ENCODE assay signal across 17 cellular contexts in genomic region chr18:54742120-54742519, GRCh38.
A peak's percentile ranks its signal among the peaks of the same experiment; 100 is the strongest.
DNase-seq lines count a peak whose midpoint lies in the region; ATAC-seq and TF ChIP-seq lines count a peak whose summit lies in the region.
"Had no signal": no experiment of that assay in that cellular context is flagged by ENCODE, and none has a peak within 500 bp of the region (broad histone marks: within the 10 kb centered on the region; RNA-seq: fewer than 3 reads in every experiment).

No MANE protein-coding gene starts in this region.

- WGBS in mammary epithelial cell (ENCODE audit: low coverage, missing lambda C conversion rate) = 91% methylated on average over 4 of the region's 4 CpGs
- 64% methylated on average over 4 of the region's 4 CpGs for WGBS in smooth muscle cell (ENCODE audit: low lambda C conversion rate)

- dilution Hi-C loops in mammary epithelial cell (cut with HindIII; ENCODE audit: low sequenced_read_pairs) = no loop called here

- H3K79me2 ChIP-seq in mammary epithelial cell (ENCODE audit: insufficient read depth, low read length) (no peaks in the 10 kb centered on the region), smooth muscle cell (ENCODE audit: low read depth) (no peaks in the 10 kb centered on the region)

- no peak for TF ChIP-seq CTCF in mammary epithelial cell (conservative IDR thresholded peaks at IDR 0.05 in 1 of 2, IDR thresholded peaks at IDR 0.05 in 1 of 2; ENCODE audit: extremely low read depth in 1 of 2, insufficient read depth in 1 of 2, low read depth in 1 of 2, low read length in 2 of 2)
- TF ChIP-seq CTCF in fibroblast of pulmonary artery (IDR thresholded peaks at IDR 0.05; ENCODE audit: low read length, missing control alignments) = no peak
- no peak for TF ChIP-seq CTCF in smooth muscle cell (IDR thresholded peaks at IDR 0.05; ENCODE audit: borderline replicate concordance, insufficient read depth, poor library complexity, severe bottlenecking)

- H3K4me3 ChIP-seq in mammary epithelial cell (replicated peaks in 1 of 3; ENCODE audit: insufficient read depth in 1 of 3, low read depth in 2 of 3, low read length in 3 of 3) = no peak overlapping the region
- no peak overlapping the region for H3K4me3 ChIP-seq in fibroblast of pulmonary artery (replicated peaks; ENCODE audit: low read depth, low read length)
- H3K4me3 ChIP-seq in smooth muscle cell = no peak overlapping the region
- H3K4me3 ChIP-seq: GM23338, SJCRH30 had no signal

- H3K4me1 Mint-ChIP-seq in activated T-helper 2 cell treated with anti-CD3 and anti-CD28 coated beads, Interferon-gamma antibody, Interleukin-2, Interleukin-4, amounts not matched to agents 10 μg/mL and 5 μg/mL and 100 μg/mL, durations not matched to agents 14 hours and 24 hours and 36 hours (ENCODE audit: low read depth) = peaks cover 1% of the 10 kb centered on the region
- H3K4me1 Mint-ChIP-seq: GM23338 had no signal

- DNase-seq in left ventricle myocardium superior (no peak), Right ventricle myocardium inferior (ENCODE audit: missing footprints) (no peak), mammary epithelial cell (peak; percentile 33), fibroblast of pulmonary artery (ENCODE audit: low read depth) (peak; percentile 59), smooth muscle cell (lab: John Stamatoyannopoulos, UW; ENCODE audit: unreplicated experiment) (no peak), AML-193 (lab: John Stamatoyannopoulos, UW) (no peak), COLO829 (ENCODE audit: low spot score) (no peak)
- DNase-seq in activated T-helper 2 cell treated with anti-CD3 and anti-CD28 coated beads, Interferon-gamma antibody, Interleukin-2, Interleukin-4, amounts not matched to agents 10 μg/mL and 5 μg/mL and 100 μg/mL, durations not matched to agents 14 hours and 24 hours and 36 hours (ENCODE audit: low spot score) = no peak
- DNase-seq: Calu3, DMS79 treated with DMSO at 0.1 percent for 48 hours, GDM1, NCI-H1417 treated with DMSO at 0.1 percent for 48 hours, NCI-H2029, NCI-H2171 treated with DMSO at 0.1 percent for 48 hours, RPMI8226, SJCRH30 had no signal

- H3K36me3 ChIP-seq in mammary epithelial cell (ENCODE audit: insufficient read depth, low read length) = no peaks in the 10 kb centered on the region
- no peaks in the 10 kb centered on the region for H3K36me3 ChIP-seq in smooth muscle cell (ENCODE audit: low read depth)
- H3K36me3 ChIP-seq: SJCRH30 had no signal

- intact Hi-C loops in left ventricle myocardium superior (cut with micrococcal nuclease) = no loop called here
- intact Hi-C loops in Right ventricle myocardium inferior (cut with DNase I) = no loop called here
- intact Hi-C loops in mammary epithelial cell (cut with micrococcal nuclease) = no loop called here
- intact Hi-C loops in activated T-helper 2 cell treated with anti-CD3 and anti-CD28 coated beads, Interferon-gamma antibody, Interleukin-2, Interleukin-4, amounts not matched to agents 10 μg/mL and 5 μg/mL and 100 μg/mL, durations not matched to agents 14 hours and 24 hours and 36 hours (cut with micrococcal nuclease) = no loop called here

- H3K9ac ChIP-seq in mammary epithelial cell (ENCODE audit: insufficient read depth, low read length) (no peak overlapping the region), smooth muscle cell (ENCODE audit: low read depth) (peak overlapping the region; percentile 8)

- CTCF ChIA-PET in mammary epithelial cell (lab: Charles Lee; ENCODE audit: low non-redundant PET) = no interaction called here

- no peak overlapping the region for H3K4me3 Mint-ChIP-seq in activated T-helper 2 cell treated with anti-CD3 and anti-CD28 coated beads, Interferon-gamma antibody, Interleukin-2, Interleukin-4, amounts not matched to agents 10 μg/mL and 5 μg/mL and 100 μg/mL, durations not matched to agents 14 hours and 24 hours and 36 hours (ENCODE audit: low read depth)
- H3K4me3 Mint-ChIP-seq: GM23338 had no signal

- H3K27ac Mint-ChIP-seq in activated T-helper 2 cell treated with anti-CD3 and anti-CD28 coated beads, Interferon-gamma antibody, Interleukin-2, Interleukin-4, amounts not matched to agents 10 μg/mL and 5 μg/mL and 100 μg/mL, durations not matched to agents 14 hours and 24 hours and 36 hours = no peak overlapping the region
- H3K27ac Mint-ChIP-seq: GM23338 had no signal

- H3K36me3 Mint-ChIP-seq in activated T-helper 2 cell treated with anti-CD3 and anti-CD28 coated beads, Interferon-gamma antibody, Interleukin-2, Interleukin-4, amounts not matched to agents 10 μg/mL and 5 μg/mL and 100 μg/mL, durations not matched to agents 14 hours and 24 hours and 36 hours (ENCODE audit: low read depth) = peaks cover 2% of the 10 kb centered on the region

- in situ Hi-C loops in mammary epithelial cell (cut with MboI; ENCODE audit: low sequenced_read_pairs in 2 of 2) = no loop called here

- H2AFZ ChIP-seq in mammary epithelial cell (ENCODE audit: low read depth, low read length) = no peak overlapping the region
- H2AFZ ChIP-seq in smooth muscle cell (ENCODE audit: low read depth) = peak overlapping the region; percentile 28

- H3K4me2 ChIP-seq in mammary epithelial cell (ENCODE audit: insufficient read depth, low read depth, low read length) (no peak overlapping the region), smooth muscle cell (peak overlapping the region; percentile 25)
- H3K4me2 ChIP-seq: GM23338 had no signal

- H3K9me3 Mint-ChIP-seq in activated T-helper 2 cell treated with anti-CD3 and anti-CD28 coated beads, Interferon-gamma antibody, Interleukin-2, Interleukin-4, amounts not matched to agents 10 μg/mL and 5 μg/mL and 100 μg/mL, durations not matched to agents 14 hours and 24 hours and 36 hours = peaks cover 8% of the 10 kb centered on the region
- H3K9me3 Mint-ChIP-seq: GM23338 had no signal

- no peaks in the 10 kb centered on the region for H3K9me3 ChIP-seq in mammary epithelial cell (replicated peaks; ENCODE audit: insufficient read depth, low read length)
- H3K9me3 ChIP-seq in smooth muscle cell (replicated peaks; ENCODE audit: low read depth) = no peaks in the 10 kb centered on the region
- H3K9me3 ChIP-seq: SJCRH30 had no signal

- H4K20me1 ChIP-seq in mammary epithelial cell (ENCODE audit: insufficient read depth, low read length) (no peaks in the 10 kb centered on the region), smooth muscle cell (ENCODE audit: low read depth) (no peaks in the 10 kb centered on the region)

- H3K4me1 ChIP-seq in mammary epithelial cell (ENCODE audit: insufficient read depth, low read length) (peaks cover 12% of the 10 kb centered on the region), smooth muscle cell (ENCODE audit: low read depth) (no peaks in the 10 kb centered on the region)
- H3K4me1 ChIP-seq: SJCRH30 had no signal

- BruUV-seq in mammary epithelial cell (replicated peaks; lab: Mats Ljungman, UMichigan) = no TSS peak

- peak; percentile 50 for ATAC-seq in left ventricle myocardium superior
- no peak for ATAC-seq in Right ventricle myocardium inferior
- ATAC-seq: GM23338 had no signal

- peaks cover 18% of the 10 kb centered on the region for H3K27me3 Mint-ChIP-seq in activated T-helper 2 cell treated with anti-CD3 and anti-CD28 coated beads, Interferon-gamma antibody, Interleukin-2, Interleukin-4, amounts not matched to agents 10 μg/mL and 5 μg/mL and 100 μg/mL, durations not matched to agents 14 hours and 24 hours and 36 hours (ENCODE audit: low read depth)

- no peak overlapping the region for H3K27ac ChIP-seq in mammary epithelial cell (ENCODE audit: insufficient read depth, low read depth, low read length)
- peak overlapping the region; percentile 86 for H3K27ac ChIP-seq in smooth muscle cell (ENCODE audit: low read depth)
- H3K27ac ChIP-seq: SJCRH30 had no signal

- H3K27me3 ChIP-seq in mammary epithelial cell (ENCODE audit: insufficient read depth, low read length) (no peaks in the 10 kb centered on the region), smooth muscle cell (ENCODE audit: low read depth) (no peaks in the 10 kb centered on the region)
- H3K27me3 ChIP-seq: SJCRH30 had no signal

- peaks cover 7% of the 10 kb centered on the region for H3F3A ChIP-seq in smooth muscle cell (ENCODE audit: low read depth)

Comparison
In these comparisons a context has a peak if more than half of its experiments do, and no peak if none do; other contexts are left out.
1. DNase-seq: peak in mammary epithelial cell (single experiment) and fibroblast of pulmonary artery (single experiment); none in left ventricle myocardium superior (single experiment), Right ventricle myocardium inferior (single experiment), smooth muscle cell (single experiment), activated T-helper 2 cell treated with anti-CD3 and anti-CD28 coated beads, Interferon-gamma antibody, Interleukin-2, Interleukin-4, amounts not matched to agents 10 μg/mL and 5 μg/mL and 100 μg/mL, durations not matched to agents 14 hours and 24 hours and 36 hours (single experiment), AML-193 (0 of 2) and COLO829 (single experiment).